Comparison of ENCODE assay signal across 8 cellular contexts in genomic region chr2:237223208-237223861, GRCh38.
DNase-seq lines count a peak whose midpoint lies in the region; FAIRE-seq and TF ChIP-seq lines count a peak whose summit lies in the region.

No MANE protein-coding gene starts in this region.

- no peak for TF ChIP-seq CTCF in kidney (IDR thresholded peaks at IDR 0.05; ENCODE audit: borderline replicate concordance, extremely low read depth, insufficient read depth)

- FAIRE-seq in HTR-8/SVneo (lab: Jason Lieb, UNC) (peak; percentile 46), kidney (lab: Jason Lieb, UNC) (no peak)

- H3K36me3 ChIP-seq in muscle layer of duodenum (ENCODE audit: control insufficient read depth in 1 of 2, insufficient read depth in 2 of 2, low read length in 2 of 2) = no peaks in the 10 kb centered on the region
- H3K36me3 ChIP-seq in kidney (ENCODE audit: control insufficient read depth in 1 of 2, insufficient read depth in 2 of 2, low read length in 2 of 2) = no peaks in the 10 kb centered on the region

- intact Hi-C loops in kidney (cut with DNase I) = no loop called here

- H3K27ac ChIP-seq in muscle layer of duodenum (ENCODE audit: low read length) (peak overlapping the region; percentile 5), kidney (ENCODE audit: low read depth in 2 of 2, low read length in 2 of 2) (no peak overlapping the region)

- no peak overlapping the region for H3K4me3 ChIP-seq in muscle layer of duodenum (ENCODE audit: low read depth in 1 of 2, low read length in 2 of 2)
- no peak overlapping the region for H3K4me3 ChIP-seq in kidney (ENCODE audit: low read length in 2 of 2)

- H3K4me1 ChIP-seq in muscle layer of duodenum (ENCODE audit: control insufficient read depth in 1 of 2, insufficient read depth in 2 of 2, low read length in 2 of 2) = peaks cover 8 to 9% of the 10 kb centered on the region in 2 donors
- peaks cover 0 to 2% of the 10 kb centered on the region in 2 donors for H3K4me1 ChIP-seq in kidney (ENCODE audit: control insufficient read depth in 1 of 2, insufficient read depth in 1 of 2, low read depth in 1 of 2, low read length in 2 of 2)

- in situ Hi-C loops in ACHN (cut with HindIII; ENCODE audit: low pct_ligation_motif_present, low pct_unique_long_range_greater_than_20kb, low sequenced_read_pairs) = no loop called here

- no peak overlapping the region for H3K9ac ChIP-seq in kidney (ENCODE audit: low read length in 2 of 2)

- no peaks in the 10 kb centered on the region for H3K27me3 ChIP-seq in muscle layer of duodenum (ENCODE audit: low read depth, low read length)

- H3K9me3 ChIP-seq in muscle layer of duodenum (ENCODE audit: control insufficient read depth in 1 of 2, low read length in 2 of 2) (no peaks in the 10 kb centered on the region), kidney (ENCODE audit: control insufficient read depth in 1 of 2, low read length in 2 of 2) (no peaks in the 10 kb centered on the region)

- DNase-seq in ACHN (peak; percentile 99), HTR-8/SVneo (ENCODE audit: insufficient read length, low spot score) (peak; percentile 58), dermis blood vessel endothelial cell (peak; percentile 46), COR-L47 (lab: John Stamatoyannopoulos, UW) (no peak), kidney (no peak)
- no peak for DNase-seq in stimulated activated CD4-positive, alpha-beta T cell treated with anti-CD3 and anti-CD28 coated beads, Interleukin-4, amount 100 ng/mL, for 4 hours
- no peak for DNase-seq in central memory CD4-positive, alpha-beta T cell

Comparison
In these comparisons a context has a peak if more than half of its experiments do, and no peak if none do; other contexts are left out.
1. DNase-seq: peak in ACHN (single experiment), HTR-8/SVneo (single experiment) and dermis blood vessel endothelial cell (single experiment); none in COR-L47 (single experiment), stimulated activated CD4-positive, alpha-beta T cell treated with anti-CD3 and anti-CD28 coated beads, Interleukin-4, amount 100 ng/mL, for 4 hours (0 of 2), central memory CD4-positive, alpha-beta T cell (single experiment) and kidney (single experiment).